In the genomic region with DNA sequence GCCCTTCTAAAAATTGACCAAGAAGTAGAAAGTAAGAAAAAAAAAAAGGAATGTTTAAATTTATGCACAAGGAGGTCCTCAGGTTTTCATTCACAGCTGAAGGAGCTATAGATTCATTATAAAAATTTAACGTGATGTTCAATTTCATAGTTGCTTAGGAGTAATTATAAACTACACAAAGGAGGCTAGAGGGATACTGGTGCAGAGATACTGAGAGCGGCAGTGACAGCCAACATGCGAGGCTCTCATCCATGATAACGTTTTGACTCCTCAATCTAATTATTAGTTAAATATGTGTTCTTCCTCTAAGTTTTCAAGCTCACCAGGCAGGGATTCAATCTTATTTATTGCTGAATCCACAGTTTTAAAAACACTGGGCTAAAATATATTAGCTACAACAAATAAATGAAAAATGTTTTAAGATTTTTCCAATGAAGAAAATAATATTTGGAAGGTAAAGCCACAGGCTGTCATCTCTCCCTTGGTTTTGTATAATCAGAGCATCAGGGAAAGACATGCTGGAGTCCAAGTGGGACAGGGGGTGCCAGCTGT, we compare ENCODE assay signal across 27 cellular contexts. TPM values are rescaled to one million over a fixed set of nuclear protein-coding genes. Genes with fewer than 3 reads are reported as not detected.
A peak's percentile ranks its signal among the peaks of the same experiment; 100 is the strongest.
DNase-seq lines count a peak whose midpoint lies in the region; ATAC-seq, FAIRE-seq and TF ChIP-seq lines count a peak whose summit lies in the region.
"Had no signal": no experiment of that assay in that cellular context is flagged by ENCODE, and none has a peak within 500 bp of the region (broad histone marks: within the 10 kb centered on the region; RNA-seq: fewer than 3 reads in every experiment).

No MANE protein-coding gene starts in this region.

- TF ChIP-seq RAD21 in A549 (conservative IDR thresholded peaks at IDR 0.05 in 1 of 2, IDR thresholded peaks at IDR 0.05 in 1 of 2) (no peak), IMR-90 (IDR thresholded peaks at IDR 0.05; ENCODE audit: low read length) (no peak), neural cell (conservative IDR thresholded peaks at IDR 0.05) (no peak)

- no peaks in the 10 kb centered on the region for H3K36me3 Mint-ChIP-seq in natural killer cell
- H3K36me3 Mint-ChIP-seq: activated CD8-positive, alpha-beta memory T cell treated with anti-CD3 and anti-CD28 coated beads, Interleukin-2, amount 10 ng/mL, durations not matched to agents 7 days and 5 days had no signal

- H3K4me3 Mint-ChIP-seq in natural killer cell = no peak overlapping the region
- H3K4me3 Mint-ChIP-seq: activated CD8-positive, alpha-beta memory T cell treated with anti-CD3 and anti-CD28 coated beads, Interleukin-2, amount 10 ng/mL, durations not matched to agents 7 days and 5 days had no signal

- no peak overlapping the region for H3K18ac ChIP-seq in IMR-90 (ENCODE audit: low read depth, low read length)

- H3K79me1 ChIP-seq in IMR-90 (ENCODE audit: low read depth in 1 of 2, low read length in 2 of 2) = no peaks in the 10 kb centered on the region

- H2BK20ac ChIP-seq in IMR-90 (ENCODE audit: low read depth, low read length) = no peak overlapping the region

- no peak overlapping the region for H3K4me3 ChIP-seq in A549
- no peak overlapping the region for H3K4me3 ChIP-seq in IMR-90 (ENCODE audit: insufficient read depth, low read depth, low read length)
- no peak overlapping the region for H3K4me3 ChIP-seq in mammary epithelial cell (replicated peaks in 1 of 3; ENCODE audit: insufficient read depth in 1 of 3, low read depth in 2 of 3, low read length in 3 of 3)
- H3K4me3 ChIP-seq in neural cell (ENCODE audit: low read length) = peak overlapping the region; percentile 53
- no peak overlapping the region for H3K4me3 ChIP-seq in left lung
- H3K4me3 ChIP-seq: upper lobe of right lung had no signal

- H3K9me2 ChIP-seq in neural cell (ENCODE audit: insufficient read depth, low read length) = no peaks in the 10 kb centered on the region

- in situ Hi-C loops in IMR-90 (cut with MboI; ENCODE audit: low sequenced_read_pairs) (no loop called here), mammary epithelial cell (cut with MboI; ENCODE audit: low sequenced_read_pairs in 2 of 2) (no loop called here)

- no peaks in the 10 kb centered on the region for H3K9me1 ChIP-seq in IMR-90 (ENCODE audit: insufficient read depth, low read length)

- no peak for FAIRE-seq in A549 (lab: Jason Lieb, UNC)
- FAIRE-seq: islet of Langerhans had no signal

- BruUV-seq in IMR-90 (replicated peaks; lab: Mats Ljungman, UMichigan) (no TSS peak), mammary epithelial cell (replicated peaks; lab: Mats Ljungman, UMichigan) (no TSS peak)

- no peak overlapping the region for H3K4ac ChIP-seq in IMR-90 (ENCODE audit: low read depth, low read length)

- no peak overlapping the region for H4K91ac ChIP-seq in IMR-90 (ENCODE audit: insufficient read depth, low read depth, low read length)

- TF ChIP-seq POLR2A in A549 (IDR thresholded peaks at IDR 0.05; ENCODE audit: low read length) = no peak
- no peak for TF ChIP-seq POLR2A in IMR-90 (IDR thresholded peaks at IDR 0.05; ENCODE audit: low read depth, low read length)

- H2BK120ac ChIP-seq in IMR-90 (ENCODE audit: low read depth, low read length) = no peak overlapping the region

- H3K9ac ChIP-seq in IMR-90 (ENCODE audit: low read depth, low read length) = no peak overlapping the region
- no peak overlapping the region for H3K9ac ChIP-seq in mammary epithelial cell (ENCODE audit: insufficient read depth, low read length)
- no peak overlapping the region for H3K9ac ChIP-seq in neural cell (ENCODE audit: low read length)
- H3K9ac ChIP-seq: KMS-11 had no signal

- H3K27ac Mint-ChIP-seq in natural killer cell = no peak overlapping the region
- H3K27ac Mint-ChIP-seq: activated CD8-positive, alpha-beta memory T cell treated with anti-CD3 and anti-CD28 coated beads, Interleukin-2, amount 10 ng/mL, durations not matched to agents 7 days and 5 days had no signal

- no peaks in the 10 kb centered on the region for H3K4me1 Mint-ChIP-seq in natural killer cell

- TF ChIP-seq CTCF in A549 (IDR thresholded peaks at IDR 0.05) (no peak), IMR-90 (conservative IDR thresholded peaks at IDR 0.05; ENCODE audit: low read depth, low read length) (no peak), mammary epithelial cell (conservative IDR thresholded peaks at IDR 0.05 in 1 of 2, IDR thresholded peaks at IDR 0.05 in 1 of 2; ENCODE audit: extremely low read depth in 1 of 2, insufficient read depth in 1 of 2, low read depth in 1 of 2, low read length in 2 of 2) (no peak), neural cell (IDR thresholded peaks at IDR 0.05; ENCODE audit: poor library complexity, severe bottlenecking) (no peak), natural killer cell (IDR thresholded peaks at IDR 0.05) (no peak), left lung (IDR thresholded peaks at IDR 0.05) (no peak)

- H4K8ac ChIP-seq in IMR-90 (ENCODE audit: low read depth in 2 of 2, low read length in 2 of 2) = no peak overlapping the region

- intact Hi-C loops in IMR-90 (cut with micrococcal nuclease) (no loop called here), mammary epithelial cell (cut with micrococcal nuclease) (no loop called here), natural killer cell (cut with micrococcal nuclease) (no loop called here), left lung (cut with DNase I) (no loop called here)

- no peak overlapping the region for H4K5ac ChIP-seq in IMR-90 (ENCODE audit: low read depth, low read length)

- H3K9me3 Mint-ChIP-seq in natural killer cell = peaks cover 3 to 11% of the 10 kb centered on the region in 2 donors

- peak overlapping the region; percentile 49 for H2AFZ ChIP-seq in IMR-90 (replicated peaks; ENCODE audit: low read length, poor library complexity)
- peak overlapping the region; percentile 80 for H2AFZ ChIP-seq in mammary epithelial cell (ENCODE audit: low read depth, low read length)
- no peak overlapping the region for H2AFZ ChIP-seq in neural cell (ENCODE audit: low read depth, low read length)

- no peak overlapping the region for H2BK15ac ChIP-seq in IMR-90 (ENCODE audit: low read depth, low read length)

- no peak overlapping the region for H3K27ac ChIP-seq in A549
- H3K27ac ChIP-seq in IMR-90 (ENCODE audit: insufficient read depth, low read length) = no peak overlapping the region
- no peak overlapping the region for H3K27ac ChIP-seq in mammary epithelial cell (ENCODE audit: insufficient read depth, low read depth, low read length)
- H3K27ac ChIP-seq in neural cell (ENCODE audit: low read length) = peak overlapping the region; percentile 84
- H3K27ac ChIP-seq in left lung = no peak overlapping the region
- H3K27ac ChIP-seq: C4-2B, foreskin keratinocyte, KMS-11, upper lobe of right lung had no signal

- TF ChIP-seq EP300 in A549 (IDR thresholded peaks at IDR 0.05) (no peak), neural cell (conservative IDR thresholded peaks at IDR 0.05; ENCODE audit: poor library complexity, severe bottlenecking) (no peak)

- no peak overlapping the region for H3K23ac ChIP-seq in IMR-90 (ENCODE audit: low read depth, low read length)

- DNase-seq in A549 (ENCODE audit: low read depth in 1 of 2, low spot score in 1 of 2) (no peak), IMR-90 (no peak), mammary epithelial cell (no peak), GM19240 (ENCODE audit: insufficient read length, low spot score) (no peak), natural killer cell (no peak), kidney glomerular epithelial cell (lab: John Stamatoyannopoulos, UW) (no peak), left lung (no peak)
- DNase-seq: activated CD4-positive, alpha-beta T cell treated with anti-CD3 and anti-CD28 coated beads for 48 hours; activated CD8-positive, alpha-beta memory T cell treated with anti-CD3 and anti-CD28 coated beads, Interleukin-2, amount 10 ng/mL, durations not matched to agents 7 days and 5 days; activated naive CD4-positive, alpha-beta T cell treated with anti-CD3 and anti-CD28 coated beads, Interleukin-2, amount 50 U/mL, for 16 hours; anterior cingulate cortex; DMS 273 treated with DMSO at 0.1 percent for 48 hours; H7; hippocampal formation; NCI-H187; NCI-H526 treated with DMSO at 0.1 percent for 48 hours; SHP77 treated with DMSO at 0.1 percent for 48 hours; stimulated activated CD4-positive, alpha-beta T cell treated with anti-CD3 and anti-CD28 coated beads, Interleukin-15, amount 100 ng/mL, for 24 hours; upper lobe of right lung had no signal

- H2AK5ac ChIP-seq in IMR-90 (ENCODE audit: low read depth, low read length) = no peak overlapping the region

- H3K9me3 ChIP-seq in A549 = no peaks in the 10 kb centered on the region
- H3K9me3 ChIP-seq in IMR-90 (ENCODE audit: control insufficient read depth, insufficient read depth, low read length) = peaks cover 4% of the 10 kb centered on the region; the same call in 1 of the 2 replicates
- H3K9me3 ChIP-seq in mammary epithelial cell (replicated peaks; ENCODE audit: insufficient read depth, low read length) = peaks cover 5% of the 10 kb centered on the region
- H3K9me3 ChIP-seq in neural cell (ENCODE audit: low read length) = no peaks in the 10 kb centered on the region
- H3K9me3 ChIP-seq in left lung = peaks cover 0 to 4% of the 10 kb centered on the region in 2 donors
- H3K9me3 ChIP-seq: upper lobe of right lung had no signal

- H2AK9ac ChIP-seq in IMR-90 (replicated peaks; ENCODE audit: low read depth, low read length, poor library complexity) = no peak overlapping the region

- POLR2A ChIA-PET in A549 (lab: Yijun Ruan, JAX) (no interaction called here), IMR-90 (lab: Charles Lee; ENCODE audit: unreplicated experiment) (no interaction called here)

- H4K20me1 ChIP-seq in IMR-90 (ENCODE audit: insufficient read depth, low read length) (no peaks in the 10 kb centered on the region), mammary epithelial cell (ENCODE audit: insufficient read depth, low read length) (no peaks in the 10 kb centered on the region), neural cell (ENCODE audit: insufficient read depth) (no peaks in the 10 kb centered on the region)

- WGBS in A549 (ENCODE audit: missing lambda C conversion rate) = 7% methylated on average over 4 of the region's 4 CpGs
- no CpG with 5 or more reads among the region's 4 CpGs for WGBS in IMR-90 (ENCODE audit: extremely low coverage in 2 of 2, insufficient read length in 1 of 2), 2 experiments
- 79% methylated on average over 4 of the region's 4 CpGs for WGBS in mammary epithelial cell (ENCODE audit: low coverage, missing lambda C conversion rate)

- no peaks in the 10 kb centered on the region for H3K27me3 Mint-ChIP-seq in natural killer cell (ENCODE audit: low read depth in 2 of 2)
- H3K27me3 Mint-ChIP-seq: activated CD8-positive, alpha-beta memory T cell treated with anti-CD3 and anti-CD28 coated beads, Interleukin-2, amount 10 ng/mL, durations not matched to agents 7 days and 5 days had no signal

- no peaks in the 10 kb centered on the region for H3K79me2 ChIP-seq in mammary epithelial cell (ENCODE audit: insufficient read depth, low read length)
- no peaks in the 10 kb centered on the region for H3K79me2 ChIP-seq in neural cell (replicated peaks; ENCODE audit: insufficient read depth, low read length)

- H3K4me1 ChIP-seq in A549 = no peaks in the 10 kb centered on the region
- H3K4me1 ChIP-seq in IMR-90 (ENCODE audit: control insufficient read depth, insufficient read depth, low read length) = no peaks in the 10 kb centered on the region
- peaks cover 26% of the 10 kb centered on the region for H3K4me1 ChIP-seq in mammary epithelial cell (ENCODE audit: insufficient read depth, low read length)
- H3K4me1 ChIP-seq in left lung = no peaks in the 10 kb centered on the region
- H3K4me1 ChIP-seq: foreskin keratinocyte, upper lobe of right lung had no signal

- no peak for ATAC-seq in A549
- ATAC-seq in IMR-90 (ENCODE audit: low read depth) = no peak
- ATAC-seq in natural killer cell = no peak
- ATAC-seq in left lung = no peak
- ATAC-seq: activated CD8-positive, alpha-beta memory T cell treated with anti-CD3 and anti-CD28 coated beads, Interleukin-2, amount 10 ng/mL, durations not matched to agents 7 days and 5 days; upper lobe of right lung had no signal

- H3F3A ChIP-seq in neural cell (ENCODE audit: insufficient read depth, low read length, poor library complexity, severe bottlenecking) = peaks cover 4% of the 10 kb centered on the region

- dilution Hi-C loops in IMR-90 (cut with HindIII; ENCODE audit: low sequenced_read_pairs, unreplicated experiment) = no loop called here
- dilution Hi-C loops in mammary epithelial cell (cut with HindIII; ENCODE audit: low sequenced_read_pairs) = no loop called here

- H2BK5ac ChIP-seq in IMR-90 (ENCODE audit: low read depth, low read length, poor library complexity, severe bottlenecking) = no peak overlapping the region

- H3K56ac ChIP-seq in IMR-90 (ENCODE audit: extremely low read depth, insufficient read depth, low read length) = no peak overlapping the region

- H3K36me3 ChIP-seq in IMR-90 (ENCODE audit: control insufficient read depth, insufficient read depth, low read length) (no peaks in the 10 kb centered on the region; the same call in 1 of the 2 replicates), mammary epithelial cell (ENCODE audit: insufficient read depth, low read length) (no peaks in the 10 kb centered on the region), neural cell (ENCODE audit: insufficient read depth, low read length) (no peaks in the 10 kb centered on the region), left lung (no peaks in the 10 kb centered on the region)
- H3K36me3 ChIP-seq: upper lobe of right lung had no signal

- H3K4me2 ChIP-seq in A549 = peak overlapping the region; percentile 32; the same call in 2 of the 3 replicates
- peak overlapping the region; percentile 17; the same call in 1 of the 2 replicates for H3K4me2 ChIP-seq in IMR-90 (ENCODE audit: low read depth, low read length)
- H3K4me2 ChIP-seq in mammary epithelial cell (ENCODE audit: insufficient read depth, low read depth, low read length) = peak overlapping the region; percentile 46
- H3K4me2 ChIP-seq in neural cell (ENCODE audit: low read length) = no peak overlapping the region
- H3K4me2 ChIP-seq: KMS-11 had no signal

- CTCF ChIA-PET in A549 (lab: Yijun Ruan, JAX) = no interaction called here
- CTCF ChIA-PET in IMR-90 (lab: Yijun Ruan, JAX) = interaction anchor here (0.7 kb wide), 1 partner anchor 542 kb away, joined by 4 read pairs; no protein-coding TSS in a partner anchor
- CTCF ChIA-PET in mammary epithelial cell (lab: Charles Lee; ENCODE audit: low non-redundant PET) = no interaction called here

- no peak overlapping the region for H3K14ac ChIP-seq in IMR-90 (replicated peaks; ENCODE audit: low read depth, low read length)

- no peaks in the 10 kb centered on the region for H3K27me3 ChIP-seq in IMR-90 (ENCODE audit: control insufficient read depth, insufficient read depth, low read length)
- H3K27me3 ChIP-seq in mammary epithelial cell (ENCODE audit: insufficient read depth, low read length) = no peaks in the 10 kb centered on the region
- no peaks in the 10 kb centered on the region for H3K27me3 ChIP-seq in neural cell (ENCODE audit: insufficient read depth, low read depth, low read length)
- no peaks in the 10 kb centered on the region for H3K27me3 ChIP-seq in left lung
- H3K27me3 ChIP-seq: foreskin keratinocyte, upper lobe of right lung had no signal

RNA-seq across cellular contexts. Expression of a gene that starts 49.8 kb away (rescaled TPM):
- 0.04 TPM in 1 of 2 replicates, not detected in the other for polyA plus RNA-seq in A549 (2011; rRNA removed)
- not detected in 2 replicates for polyA plus RNA-seq in A549 (2012; cell fraction: cytosol; rRNA removed)
- polyA plus RNA-seq in A549 (2012; cell fraction: nucleus; rRNA removed) = 0.01 TPM in 1 of 2 replicates, not detected in the other
- 0.05 to 0.09 TPM (median 0.09 TPM) in 3 replicates for polyA plus RNA-seq in A549 (2017; fragmentation: RNase III; extraction: RNeasy Plus Mini Kit Qiagen cat#74134 plus additional on column Dnase treatment)
- polyA minus RNA-seq in A549 (2011; rRNA and poly(A)+ RNA removed) = not detected in 2 replicates
- 5.2 and 5.3 TPM in 2 replicates for total RNA-seq in IMR-90 (2012; rRNA removed)
- 1.4 and 1.9 TPM in 2 replicates for polyA plus RNA-seq in IMR-90 (2012; rRNA removed)
- polyA plus RNA-seq in IMR-90 (2012; cell fraction: cytosol; rRNA removed) = 0.42 and 0.45 TPM in 2 replicates
- polyA plus RNA-seq in IMR-90 (2012; cell fraction: nucleus; rRNA removed; ENCODE audit: low replicate concordance) = 0.39 and 1.9 TPM in 2 replicates
- total RNA-seq in mammary epithelial cell = not detected
- not detected for polyA plus RNA-seq in mammary epithelial cell
- not detected for polyA minus RNA-seq in mammary epithelial cell
- polyA plus RNA-seq in neural cell = 8.8 and 10.0 TPM in 2 replicates
- polyA minus RNA-seq in neural cell = 39.4 and 47.7 TPM in 2 replicates
- total RNA-seq in natural killer cell = not detected
- total RNA-seq in left lung = 1 to 10 TPM in 1 of 2 donors, under 1 TPM in 1; 0.76 to 2.1 TPM
- total RNA-seq: activated CD8-positive, alpha-beta memory T cell treated with anti-CD3 and anti-CD28 coated beads, Interleukin-2, amount 10 ng/mL, durations not matched to agents 7 days and 5 days; dermis microvascular lymphatic vessel endothelial cell; foreskin keratinocyte; HT-29; T-helper 1 cell treated with Interleukin-12 subunit alpha and Interleukin-12 subunit beta and Interleukin-4 antibody, amounts not matched to agents 30 ng/mL and 1 ng/mL, for 36 hours had no signal
- polyA plus RNA-seq: foreskin keratinocyte had no signal
